12 cellular contexts compared by ENCODE assay signal in genomic region chr10:59536576-59537014, GRCh38.
A peak's percentile ranks its signal among the peaks of the same experiment; 100 is the strongest.
DNase-seq lines count a peak whose midpoint lies in the region; ATAC-seq and TF ChIP-seq lines count a peak whose summit lies in the region.
"Had no signal": no experiment of that assay in that cellular context is flagged by ENCODE, and none has a peak within 500 bp of the region (broad histone marks: within the 10 kb centered on the region; RNA-seq: fewer than 3 reads in every experiment).

No MANE protein-coding gene starts in this region.

- H3K27ac ChIP-seq in SJCRH30 (peak overlapping the region; percentile 71), cardiac muscle cell (no peak overlapping the region), parathyroid adenoma (peak overlapping the region; percentile 16)
- no peak overlapping the region for H3K27ac ChIP-seq in CD4-positive, alpha-beta memory T cell (ENCODE audit: low read depth, low read length)

- H3K4me1 ChIP-seq in SJCRH30: peaks cover 14% of the 10 kb centered on the region
- no peaks in the 10 kb centered on the region for H3K4me1 ChIP-seq in cardiac muscle cell (ENCODE audit: low read depth)
- H3K4me1 ChIP-seq in parathyroid adenoma: no peaks in the 10 kb centered on the region
- H3K4me1 ChIP-seq in CD4-positive, alpha-beta memory T cell (ENCODE audit: insufficient read depth, low read length): no peaks in the 10 kb centered on the region

- CTCF ChIA-PET in CD4-positive, alpha-beta memory T cell (lab: Charles Lee; ENCODE audit: partially characterized antibody): no interaction called here
- CTCF ChIA-PET in T-cell (lab: Charles Lee): no interaction called here
- CTCF ChIA-PET in GM10248 (lab: Yijun Ruan, JAX): interaction anchor here (0.9 to 1.8 kb wide), 3 partner anchors 9 to 14 kb away, joined by 3 to 6 read pairs (median 3); no protein-coding TSS in a partner anchor

- H3K36me3 ChIP-seq in SJCRH30: no peaks in the 10 kb centered on the region
- no peaks in the 10 kb centered on the region for H3K36me3 ChIP-seq in cardiac muscle cell
- H3K36me3 ChIP-seq in parathyroid adenoma (ENCODE audit: control insufficient read depth, insufficient read depth, low read length): no peaks in the 10 kb centered on the region
- no peaks in the 10 kb centered on the region for H3K36me3 ChIP-seq in CD4-positive, alpha-beta memory T cell (ENCODE audit: insufficient read depth, low read length)

- peaks cover 0 to 7% (median 2%) of the 10 kb centered on the region in 8 donors for H3K9me3 Mint-ChIP-seq in CD4-positive, alpha-beta memory T cell
- peaks cover 0 to 5% (median 2%) of the 10 kb centered on the region in 3 donors for H3K9me3 Mint-ChIP-seq in T-cell
- H3K9me3 Mint-ChIP-seq: activated naive CD8-positive, alpha-beta T cell treated with anti-CD3 and anti-CD28 coated beads, Interleukin-2, amount 50 U/mL, for 24 hours had no signal

- H3K27ac Mint-ChIP-seq in CD4-positive, alpha-beta memory T cell: no peak overlapping the region
- H3K27ac Mint-ChIP-seq in T-cell: no peak overlapping the region
- H3K27ac Mint-ChIP-seq: activated naive CD8-positive, alpha-beta T cell treated with anti-CD3 and anti-CD28 coated beads, Interleukin-2, amount 50 U/mL, for 24 hours had no signal

- H3K4me3 ChIP-seq in SJCRH30 (no peak overlapping the region), cardiac muscle cell (no peak overlapping the region), parathyroid adenoma (ENCODE audit: low read depth, low read length) (no peak overlapping the region)
- no peak overlapping the region for H3K4me3 ChIP-seq in CD4-positive, alpha-beta memory T cell (ENCODE audit: low read length in 2 of 2)

- no peaks in the 10 kb centered on the region for H3K27me3 Mint-ChIP-seq in CD4-positive, alpha-beta memory T cell
- H3K27me3 Mint-ChIP-seq in T-cell: no peaks in the 10 kb centered on the region
- H3K27me3 Mint-ChIP-seq: activated naive CD8-positive, alpha-beta T cell treated with anti-CD3 and anti-CD28 coated beads, Interleukin-2, amount 50 U/mL, for 24 hours had no signal

- POLR2A ChIA-PET in CD4-positive, alpha-beta memory T cell (lab: Charles Lee; ENCODE audit: partially characterized antibody): no interaction called here
- POLR2A ChIA-PET in T-cell (lab: Charles Lee): no interaction called here
- POLR2A ChIA-PET in GM10248 (lab: Yijun Ruan, JAX): no interaction called here

- no peak overlapping the region for H3K9ac ChIP-seq in parathyroid adenoma

- no peaks in the 10 kb centered on the region for H3K9me3 ChIP-seq in SJCRH30 (replicated peaks)
- H3K9me3 ChIP-seq in cardiac muscle cell (ENCODE audit: low read depth): no peaks in the 10 kb centered on the region
- H3K9me3 ChIP-seq in parathyroid adenoma (ENCODE audit: control insufficient read depth, low read length): no peaks in the 10 kb centered on the region
- H3K9me3 ChIP-seq in CD4-positive, alpha-beta memory T cell (ENCODE audit: control insufficient read depth in 1 of 2, low read length in 2 of 2): no peaks in the 10 kb centered on the region

- ATAC-seq in T-cell (replicated peaks in 1 of 4) (no peak), HG02759 (IDR thresholded peaks at IDR 0.05; ENCODE audit: unreplicated experiment) (no peak)
- ATAC-seq: activated naive CD8-positive, alpha-beta T cell treated with anti-CD3 and anti-CD28 coated beads, Interleukin-2, amount 50 U/mL, for 24 hours had no signal

- no peak overlapping the region for H3K4me3 Mint-ChIP-seq in CD4-positive, alpha-beta memory T cell
- H3K4me3 Mint-ChIP-seq in T-cell: no peak overlapping the region
- H3K4me3 Mint-ChIP-seq: activated naive CD8-positive, alpha-beta T cell treated with anti-CD3 and anti-CD28 coated beads, Interleukin-2, amount 50 U/mL, for 24 hours had no signal

- peaks cover 0 to 3% of the 10 kb centered on the region in 2 donors for H3K36me3 Mint-ChIP-seq in CD4-positive, alpha-beta memory T cell
- H3K36me3 Mint-ChIP-seq in T-cell: no peaks in the 10 kb centered on the region

- no peaks in the 10 kb centered on the region for H3K4me1 Mint-ChIP-seq in CD4-positive, alpha-beta memory T cell
- no peaks in the 10 kb centered on the region for H3K4me1 Mint-ChIP-seq in T-cell
- H3K4me1 Mint-ChIP-seq: activated naive CD8-positive, alpha-beta T cell treated with anti-CD3 and anti-CD28 coated beads, Interleukin-2, amount 50 U/mL, for 24 hours had no signal

- DNase-seq in AG08395 (ENCODE audit: low spot score) (peak; percentile 12), SJCRH30 (peak; percentile 31 to 57), cardiac muscle cell (ENCODE audit: low read depth in 1 of 2, low spot score in 1 of 2) (peak; percentile 5 to 41), T-cell (no peak), GM10248 (ENCODE audit: extremely low spot score) (no peak)
- DNase-seq in CD4-positive, alpha-beta memory T cell: no peak
- DNase-seq: activated CD4-positive, alpha-beta T cell treated with anti-CD3 and anti-CD28 coated beads, Interleukin-2, amount 50 U/mL, for 1 hour; activated naive CD8-positive, alpha-beta T cell treated with anti-CD3 and anti-CD28 coated beads, Interleukin-2, amount 50 U/mL, for 24 hours; NCI-H1436 treated with DMSO at 0.1 percent for 48 hours; occipital lobe had no signal

- H3K27me3 ChIP-seq in SJCRH30 (no peaks in the 10 kb centered on the region), cardiac muscle cell (no peaks in the 10 kb centered on the region), parathyroid adenoma (ENCODE audit: control insufficient read depth, insufficient read depth, low read length) (no peaks in the 10 kb centered on the region)
- H3K27me3 ChIP-seq in CD4-positive, alpha-beta memory T cell (ENCODE audit: insufficient read depth, low read length): no peaks in the 10 kb centered on the region

- H3K4me2 ChIP-seq in parathyroid adenoma (ENCODE audit: low read length): no peak overlapping the region

- H2AFZ ChIP-seq in parathyroid adenoma: no peak overlapping the region

- intact Hi-C loops in CD4-positive, alpha-beta memory T cell (cut with micrococcal nuclease): no loop called here

- H3K79me2 ChIP-seq in parathyroid adenoma: no peaks in the 10 kb centered on the region

- no peak for TF ChIP-seq CTCF in cardiac muscle cell (IDR thresholded peaks at IDR 0.05; ENCODE audit: low read depth, low read length)
- TF ChIP-seq CTCF in parathyroid adenoma (IDR thresholded peaks at IDR 0.05): no peak
- TF ChIP-seq CTCF in GM10248 (IDR thresholded peaks at IDR 0.05; ENCODE audit: control extremely low read depth, extremely low read depth, low read depth, missing control alignments): no peak

Comparison
In these comparisons a context has a peak if more than half of its experiments do, and no peak if none do; other contexts are left out.
1. DNase-seq: peak in AG08395 (single experiment), SJCRH30 (2 of 2) and cardiac muscle cell (2 of 2); none in CD4-positive, alpha-beta memory T cell (0 of 5), T-cell (0 of 34) and GM10248 (single experiment).
2. H3K27ac ChIP-seq: peak in SJCRH30 (single experiment) and parathyroid adenoma (single experiment); none in cardiac muscle cell (single experiment) and CD4-positive, alpha-beta memory T cell (single experiment).